Comparison of ENCODE assay signal across 14 cellular contexts in genomic region chr3:80785475-80785874, GRCh38.
A peak's percentile ranks its signal among the peaks of the same experiment; 100 is the strongest.
DNase-seq lines count a peak whose midpoint lies in the region; ATAC-seq and TF ChIP-seq lines count a peak whose summit lies in the region.
"Had no signal": no experiment of that assay in that cellular context is flagged by ENCODE, and none has a peak within 500 bp of the region (broad histone marks: within the 10 kb centered on the region; RNA-seq: fewer than 3 reads in every experiment).

No MANE protein-coding gene starts in this region.

- H3K27ac Mint-ChIP-seq in WTC11: no peak overlapping the region
- H3K27ac Mint-ChIP-seq in nephron: no peak overlapping the region
- no peak overlapping the region for H3K27ac Mint-ChIP-seq in activated T-helper 2 cell treated with anti-CD3 and anti-CD28 coated beads, Interferon-gamma antibody, Interleukin-2, Interleukin-4, amounts not matched to agents 10 μg/mL and 5 μg/mL and 100 μg/mL, durations not matched to agents 14 hours and 24 hours and 36 hours
- H3K27ac Mint-ChIP-seq: activated naive CD4-positive, alpha-beta T cell treated with anti-CD3 and anti-CD28 coated beads, Interleukin-2, amount 50 U/mL, for 72 hours; T-helper 1 cell treated with Interleukin-12 subunit alpha and Interleukin-12 subunit beta and Interleukin-4 antibody, amounts not matched to agents 30 μg/mL and 1 μg/mL, for 36 hours had no signal

- ATAC-seq in WTC11: 0 out of 2 replicates have a peak, but pooled peaks have one; percentile 26
- ATAC-seq: activated naive CD4-positive, alpha-beta T cell treated with anti-CD3 and anti-CD28 coated beads, Interleukin-2, amount 50 U/mL, for 72 hours; gastroesophageal sphincter had no signal

- H3K27me3 Mint-ChIP-seq in WTC11 (ENCODE audit: low read depth) (no peaks in the 10 kb centered on the region), nephron (ENCODE audit: low read depth) (no peaks in the 10 kb centered on the region)
- H3K27me3 Mint-ChIP-seq in activated T-helper 2 cell treated with anti-CD3 and anti-CD28 coated beads, Interferon-gamma antibody, Interleukin-2, Interleukin-4, amounts not matched to agents 10 μg/mL and 5 μg/mL and 100 μg/mL, durations not matched to agents 14 hours and 24 hours and 36 hours (ENCODE audit: low read depth): no peaks in the 10 kb centered on the region

- TF ChIP-seq CTCF in WTC11 (IDR thresholded peaks at IDR 0.05) (no peak), nephron (IDR thresholded peaks at IDR 0.05; ENCODE audit: unreplicated experiment in 3 of 3) (peak; percentile 11 to 41 (median 25))

- H3K4me3 Mint-ChIP-seq in WTC11 (no peak overlapping the region), nephron (no peak overlapping the region)
- H3K4me3 Mint-ChIP-seq in activated T-helper 2 cell treated with anti-CD3 and anti-CD28 coated beads, Interferon-gamma antibody, Interleukin-2, Interleukin-4, amounts not matched to agents 10 μg/mL and 5 μg/mL and 100 μg/mL, durations not matched to agents 14 hours and 24 hours and 36 hours (ENCODE audit: low read depth): no peak overlapping the region
- H3K4me3 Mint-ChIP-seq: T-helper 1 cell treated with Interleukin-12 subunit alpha and Interleukin-12 subunit beta and Interleukin-4 antibody, amounts not matched to agents 30 μg/mL and 1 μg/mL, for 36 hours had no signal

- intact Hi-C loops in activated T-helper 2 cell treated with anti-CD3 and anti-CD28 coated beads, Interferon-gamma antibody, Interleukin-2, Interleukin-4, amounts not matched to agents 10 μg/mL and 5 μg/mL and 100 μg/mL, durations not matched to agents 14 hours and 24 hours and 36 hours (cut with micrococcal nuclease): no loop called here

- H3K36me3 Mint-ChIP-seq in WTC11 (no peaks in the 10 kb centered on the region; the same call in 1 of the 2 replicates), nephron (ENCODE audit: low read depth) (no peaks in the 10 kb centered on the region)
- no peaks in the 10 kb centered on the region for H3K36me3 Mint-ChIP-seq in activated T-helper 2 cell treated with anti-CD3 and anti-CD28 coated beads, Interferon-gamma antibody, Interleukin-2, Interleukin-4, amounts not matched to agents 10 μg/mL and 5 μg/mL and 100 μg/mL, durations not matched to agents 14 hours and 24 hours and 36 hours (ENCODE audit: low read depth)
- H3K36me3 Mint-ChIP-seq: activated naive CD4-positive, alpha-beta T cell treated with anti-CD3 and anti-CD28 coated beads, Interleukin-2, amount 50 U/mL, for 72 hours had no signal

- H3K9me3 Mint-ChIP-seq in WTC11 (no peaks in the 10 kb centered on the region), nephron (no peaks in the 10 kb centered on the region)
- peaks cover 30% of the 10 kb centered on the region for H3K9me3 Mint-ChIP-seq in activated T-helper 2 cell treated with anti-CD3 and anti-CD28 coated beads, Interferon-gamma antibody, Interleukin-2, Interleukin-4, amounts not matched to agents 10 μg/mL and 5 μg/mL and 100 μg/mL, durations not matched to agents 14 hours and 24 hours and 36 hours

- H3K4me1 Mint-ChIP-seq in WTC11 (no peaks in the 10 kb centered on the region), nephron (no peaks in the 10 kb centered on the region)
- H3K4me1 Mint-ChIP-seq in activated T-helper 2 cell treated with anti-CD3 and anti-CD28 coated beads, Interferon-gamma antibody, Interleukin-2, Interleukin-4, amounts not matched to agents 10 μg/mL and 5 μg/mL and 100 μg/mL, durations not matched to agents 14 hours and 24 hours and 36 hours (ENCODE audit: low read depth): no peaks in the 10 kb centered on the region

- POLR2A ChIA-PET in WTC11 (lab: Charles Lee): no interaction called here

- CTCF ChIA-PET in WTC11 (lab: Charles Lee): interaction anchor here (0.6 kb wide), 2 partner anchors 430 to 543 kb away, joined by 3 to 4 read pairs; no protein-coding TSS in a partner anchor

- DNase-seq in DMS 273 (lab: John Stamatoyannopoulos, UW; ENCODE audit: unreplicated experiment) (peak; percentile 19), DMS 273 treated with DMSO at 0.1 percent for 48 hours (lab: John Stamatoyannopoulos, UW) (no peak), M059J (ENCODE audit: low read depth) (peak; percentile 0), WTC11 (ENCODE audit: low spot score) (no peak), NCI-H1092 treated with DMSO at 0.1 percent for 48 hours (lab: John Stamatoyannopoulos, UW) (no peak), islet precursor cell (no peak)
- no peak for DNase-seq in activated T-helper 2 cell treated with anti-CD3 and anti-CD28 coated beads, Interferon-gamma antibody, Interleukin-2, Interleukin-4, amounts not matched to agents 10 μg/mL and 5 μg/mL and 100 μg/mL, durations not matched to agents 14 hours and 24 hours and 36 hours (ENCODE audit: low spot score)
- DNase-seq: 8988T, mesenchymal stem cell, NCI-H226 had no signal

TF ChIP-seq in WTC11, 78 proteins besides CTCF, POLR2A, EP300 and RAD21 (continues in another document):
- no peak for TF ChIP-seq ZNF281 (CRISPR knock-in tag; IDR thresholded peaks at IDR 0.05)
- no peak for TF ChIP-seq ZNF232 (CRISPR knock-in tag; IDR thresholded peaks at IDR 0.05)
- TF ChIP-seq E2F1 (CRISPR knock-in tag; IDR thresholded peaks at IDR 0.05): no peak
- TF ChIP-seq RORB (CRISPR knock-in tag; IDR thresholded peaks at IDR 0.05): no peak
- TF ChIP-seq JUN (CRISPR knock-in tag; IDR thresholded peaks at IDR 0.05): no peak
- TF ChIP-seq EMX1 (CRISPR knock-in tag; IDR thresholded peaks at IDR 0.05): no peak
- no peak for TF ChIP-seq ATF1 (CRISPR knock-in tag; IDR thresholded peaks at IDR 0.05)
- no peak for TF ChIP-seq TEAD1 (CRISPR knock-in tag; IDR thresholded peaks at IDR 0.05)
- TF ChIP-seq FOXP4 (CRISPR knock-in tag; IDR thresholded peaks at IDR 0.05): no peak
- no peak for TF ChIP-seq CREM (CRISPR knock-in tag; IDR thresholded peaks at IDR 0.05)
- no peak for TF ChIP-seq NR3C1 (CRISPR knock-in tag; conservative IDR thresholded peaks at IDR 0.05; ENCODE audit: low read depth)
- no peak for TF ChIP-seq ZNF425 (CRISPR knock-in tag; conservative IDR thresholded peaks at IDR 0.05)

Comparison
In these comparisons a context has a peak if more than half of its experiments do, and no peak if none do; other contexts are left out.
1. DNase-seq: peak in DMS 273 (single experiment) and M059J (single experiment); none in DMS 273 treated with DMSO at 0.1 percent for 48 hours (single experiment), WTC11 (single experiment), NCI-H1092 treated with DMSO at 0.1 percent for 48 hours (single experiment), activated T-helper 2 cell treated with anti-CD3 and anti-CD28 coated beads, Interferon-gamma antibody, Interleukin-2, Interleukin-4, amounts not matched to agents 10 μg/mL and 5 μg/mL and 100 μg/mL, durations not matched to agents 14 hours and 24 hours and 36 hours (single experiment) and islet precursor cell (single experiment).